9 cellular contexts compared by ENCODE assay signal in the genomic region with DNA sequence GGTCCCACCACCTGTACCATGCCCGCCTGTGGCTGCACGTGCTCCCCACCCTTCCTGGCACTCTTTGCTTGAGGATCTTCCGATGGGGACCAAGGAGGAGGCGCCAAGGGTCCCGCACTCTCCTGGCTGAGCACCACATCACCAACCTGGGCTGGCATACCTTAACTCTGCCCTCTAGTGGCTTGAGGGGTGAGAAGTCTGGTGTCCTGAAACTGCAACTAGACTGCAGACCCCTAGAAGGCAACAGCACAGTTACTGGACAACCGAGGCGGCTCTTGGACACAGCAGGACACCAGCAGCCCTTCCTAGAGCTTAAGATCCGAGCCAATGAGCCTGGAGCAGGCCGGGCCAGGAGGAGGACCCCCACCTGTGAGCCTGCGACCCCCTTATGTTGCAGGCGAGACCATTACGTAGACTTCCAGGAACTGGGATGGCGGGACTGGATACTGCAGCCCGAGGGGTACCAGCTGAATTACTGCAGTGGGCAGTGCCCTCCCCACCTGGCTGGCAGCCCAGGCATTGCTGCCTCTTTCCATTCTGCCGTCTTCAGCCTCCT. TPM values are rescaled to one million over a fixed set of nuclear protein-coding genes. Genes with fewer than 3 reads are reported as not detected.
DNase-seq lines count a peak whose midpoint lies in the region; ATAC-seq and TF ChIP-seq lines count a peak whose summit lies in the region.
"Had no signal": no experiment of that assay in that cellular context is flagged by ENCODE, and none has a peak within 500 bp of the region (broad histone marks: within the 10 kb centered on the region; RNA-seq: fewer than 3 reads in every experiment).

No MANE protein-coding gene starts in this region.

- peak overlapping the region; percentile 77 for H2AFZ ChIP-seq in OCI-LY3 (ENCODE audit: low read depth, low read length)

- H3K27ac ChIP-seq in OCI-LY3 (ENCODE audit: low read length) (no peak overlapping the region), ascending aorta (no peak overlapping the region), transverse colon (no peak overlapping the region)

- H4K20me1 ChIP-seq in OCI-LY3 (ENCODE audit: insufficient read depth, low read length), result no peaks in the 10 kb centered on the region

- no peak for TF ChIP-seq POLR2A in transverse colon (IDR thresholded peaks at IDR 0.05)

- H3K36me3 ChIP-seq in OCI-LY3 (replicated peaks; ENCODE audit: low read depth, low read length) (no peaks in the 10 kb centered on the region), ascending aorta (no peaks in the 10 kb centered on the region), transverse colon (no peaks in the 10 kb centered on the region)

- TF ChIP-seq CTCF in OCI-LY3 (IDR thresholded peaks at IDR 0.05; ENCODE audit: low read depth, low read length) (peak; percentile 87), ascending aorta (IDR thresholded peaks at IDR 0.05) (peak in 2 of 3 experiments; percentile 45 to 52), transverse colon (IDR thresholded peaks at IDR 0.05) (peak; percentile 44 to 61 (median 51))

- DNase-seq in NK-92 treated with Interleukin-12 subunit alpha and Interleukin-12 subunit beta, amount 100 ng/mL, for 24 hours (lab: John Stamatoyannopoulos, UW), result peak; percentile 64
- no peak for DNase-seq in NK-92 (lab: John Stamatoyannopoulos, UW; ENCODE audit: unreplicated experiment)
- no peak for DNase-seq in ascending aorta (ENCODE audit: low spot score in 2 of 2)
- peak in 1 of 2 donors; percentile 48 for DNase-seq in left colon
- DNase-seq in transverse colon, result no peak
- DNase-seq in COLO829 (ENCODE audit: low spot score), result no peak

- in situ Hi-C loops in transverse colon (cut with MboI; ENCODE audit: low pct_ligation_motif_present in 1 of 4, low pct_unique_long_range_greater_than_20kb in 1 of 4, low sequenced_read_pairs in 3 of 4), result no loop called here

- H3K9ac ChIP-seq in OCI-LY3 (ENCODE audit: low read length), result peak overlapping the region; percentile 46

- no peak for TF ChIP-seq EP300 in transverse colon (IDR thresholded peaks at IDR 0.05; ENCODE audit: low read depth)

- peak overlapping the region; percentile 94 for H3K4me2 ChIP-seq in OCI-LY3 (ENCODE audit: low read length)

- H3K27me3 ChIP-seq in OCI-LY3 (ENCODE audit: low read depth, low read length), result peaks cover 5% of the 10 kb centered on the region
- H3K27me3 ChIP-seq in ascending aorta, result no peaks in the 10 kb centered on the region
- peaks cover 12% of the 10 kb centered on the region for H3K27me3 ChIP-seq in transverse colon

- intact Hi-C loops in ascending aorta (cut with DNase I) (no loop called here), left colon (cut with DNase I, micrococcal nuclease) (no loop called here), transverse colon (cut with DNase I; ENCODE audit: low total_unique reads) (no loop called here)

- WGBS in transverse colon (ENCODE audit: low coverage in 1 of 2), 2 donors, result 36 to 60% methylated on average over 1 to 12 of the region's 15 CpGs

- peak; percentile 32 for ATAC-seq in HG02678 (IDR thresholded peaks at IDR 0.05; ENCODE audit: unreplicated experiment)
- peak; percentile 26 for ATAC-seq in left colon

- H3K9me3 ChIP-seq in OCI-LY3 (ENCODE audit: insufficient read depth, low read length) (no peaks in the 10 kb centered on the region), ascending aorta (no peaks in the 10 kb centered on the region), transverse colon (no peaks in the 10 kb centered on the region)

- H3K4me1 ChIP-seq in OCI-LY3 (ENCODE audit: low read length), result peaks cover 45% of the 10 kb centered on the region
- H3K4me1 ChIP-seq in ascending aorta, result peaks cover 3 to 36% of the 10 kb centered on the region in 2 donors
- H3K4me1 ChIP-seq in transverse colon, result peaks cover 25 to 38% (median 30%) of the 10 kb centered on the region in 4 donors

- peak overlapping the region; percentile 75 for H3K4me3 ChIP-seq in OCI-LY3 (ENCODE audit: low read length)
- no peak overlapping the region for H3K4me3 ChIP-seq in ascending aorta
- H3K4me3 ChIP-seq in transverse colon, result no peak overlapping the region

- H3K79me2 ChIP-seq in OCI-LY3 (ENCODE audit: low read length), result no peaks in the 10 kb centered on the region

RNA-seq across cellular contexts. Expression of a gene that starts 1.1 kb away (rescaled TPM):
- not detected for total RNA-seq in ascending aorta
- not detected for total RNA-seq in left colon
- total RNA-seq in transverse colon, result not detected
- total RNA-seq: aorta had no signal

RNA-seq across cellular contexts. Expression of a gene that starts 3.4 kb away (rescaled TPM):
- total RNA-seq in ascending aorta (2.8 TPM), left colon (1 to 10 TPM; 1.8 to 1.9 TPM), transverse colon (1 to 10 TPM in 1 of 4 donors, under 1 TPM in 2, not detected in 1; 0.41 to 1.2 (median 0.79) TPM)

RNA-seq across cellular contexts. Expression of a gene that starts 21.6 kb away (rescaled TPM):
- not detected for total RNA-seq in ascending aorta
- total RNA-seq in left colon, result not detected
- total RNA-seq in transverse colon, result not detected
- total RNA-seq: aorta had no signal

RNA-seq across cellular contexts. Expression of a gene that starts 23.4 kb away (rescaled TPM):
- 21.6 TPM for total RNA-seq in ascending aorta
- 10 to 100 TPM in 1 of 2 donors, 1 to 10 TPM in 1; 6.4 to 11.4 TPM for total RNA-seq in left colon
- total RNA-seq in transverse colon, result 10 to 100 TPM in 3 of 4 donors, not detected in 1; 11.7 to 87.2 (median 27.3) TPM

RNA-seq across cellular contexts. Expression of a gene that starts 25.4 kb away (rescaled TPM):
- total RNA-seq in ascending aorta (49.5 TPM), left colon (10 to 100 TPM; 62.5 to 62.8 TPM), transverse colon (10 to 100 TPM; 26.3 to 56.9 (median 33.3) TPM)
